9 cellular contexts compared by ENCODE assay signal in the genomic region with DNA sequence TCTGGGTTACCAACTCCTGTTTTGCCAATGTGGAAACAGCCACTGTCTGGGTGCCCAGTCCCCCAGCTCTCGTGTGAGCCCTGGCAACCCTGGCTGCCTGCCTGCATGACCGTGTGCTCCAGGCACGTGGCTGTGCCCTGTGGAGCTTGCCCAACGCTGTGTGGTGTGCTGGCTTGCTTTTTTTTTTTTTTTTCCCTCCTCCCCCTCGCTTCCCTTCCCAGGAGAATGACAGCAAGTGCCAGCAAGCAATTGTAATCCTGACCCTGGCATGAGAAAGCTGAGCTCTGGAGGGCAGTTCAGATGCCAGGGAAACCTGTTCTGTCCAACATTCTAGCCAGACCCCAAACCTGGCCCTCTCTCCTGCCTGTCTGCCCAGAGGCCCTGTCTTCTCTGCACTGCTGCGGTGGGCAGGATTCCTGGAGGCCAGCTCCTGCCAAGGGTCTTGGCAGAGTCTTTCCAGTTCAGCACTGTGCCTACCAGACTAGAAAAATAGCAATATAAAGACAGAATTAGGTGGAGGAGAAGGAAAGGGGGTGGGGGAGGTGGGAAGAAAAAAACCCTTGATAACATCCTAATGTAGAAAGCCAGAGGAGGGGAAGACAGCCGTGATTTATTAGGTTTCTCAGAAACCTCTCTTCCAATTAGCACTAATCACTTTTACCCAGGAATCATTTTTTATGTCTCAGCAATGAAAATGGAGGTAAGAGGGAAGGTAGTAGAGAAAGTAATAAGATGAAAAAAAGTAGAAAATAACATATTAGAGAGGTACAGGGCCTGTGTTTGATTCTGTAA. TPM values are rescaled to one million over a fixed set of nuclear protein-coding genes. Genes with fewer than 3 reads are reported as not detected.
DNase-seq lines count a peak whose midpoint lies in the region; ATAC-seq, FAIRE-seq and TF ChIP-seq lines count a peak whose summit lies in the region.
"Had no signal": no experiment of that assay in that cellular context is flagged by ENCODE, and none has a peak within 500 bp of the region (broad histone marks: within the 10 kb centered on the region; RNA-seq: fewer than 3 reads in every experiment).

No MANE protein-coding gene starts in this region.

- POLR2A ChIA-PET in K562 (lab: Yijun Ruan, JAX): interaction anchor here (0.6 kb wide), 1 partner anchor 71 kb away, joined by 3 read pairs; no protein-coding TSS in a partner anchor

- in situ Hi-C loops in K562 (cut with MboI): no loop called here
- in situ Hi-C loops in gastrocnemius medialis (cut with MboI; ENCODE audit: low sequenced_read_pairs in 4 of 4): no loop called here

- no peaks in the 10 kb centered on the region for H4K20me1 ChIP-seq in K562 (replicated peaks; ENCODE audit: control insufficient read depth, insufficient read depth, low read length)

- 0% methylated on average over 5 of the region's 7 CpGs for WGBS in K562 (ENCODE audit: insufficient coverage, low coverage, missing lambda C conversion rate)
- 15% methylated on average over 7 of the region's 7 CpGs for WGBS in right cardiac atrium

- no peak overlapping the region for H3K4me3 ChIP-seq in K562
- H3K4me3 ChIP-seq in right cardiac atrium (ENCODE audit: low read length): no peak overlapping the region
- peak overlapping the region in 3 of 4 donors; percentile 0 to 30 (median 9) for H3K4me3 ChIP-seq in gastrocnemius medialis

- H3K27ac ChIP-seq in K562 (ENCODE audit: extremely low read depth, low read depth, low read length) (no peak overlapping the region), right cardiac atrium (ENCODE audit: low read length) (peak overlapping the region; percentile 98), gastrocnemius medialis (peak overlapping the region; percentile 79 to 83 (median 82))

- TF ChIP-seq CTCF in K562 (IDR thresholded peaks at IDR 0.05 in 2 of 3, conservative IDR thresholded peaks at IDR 0.05 in 1 of 3; ENCODE audit: insufficient read depth in 2 of 3, low read depth in 1 of 3, low read length in 3 of 3) (no peak), gastrocnemius medialis (IDR thresholded peaks at IDR 0.05 in 4 of 5, conservative IDR thresholded peaks at IDR 0.05 in 1 of 5) (no peak)

- H3K9ac ChIP-seq in K562 (ENCODE audit: insufficient read depth in 1 of 2, low read depth in 2 of 2, low read length in 2 of 2): no peak overlapping the region

- ATAC-seq in K562 (no peak), right cardiac atrium (peak; percentile 85), gastrocnemius medialis (peak; percentile 76 to 91)

- no peaks in the 10 kb centered on the region for H3K9me1 ChIP-seq in K562 (ENCODE audit: control insufficient read depth, insufficient read depth, low read length)

- H2AFZ ChIP-seq in K562 (ENCODE audit: low read depth, low read length): no peak overlapping the region

- H3K27ac Mint-ChIP-seq in immature natural killer cell: no peak overlapping the region
- H3K27ac Mint-ChIP-seq: progenitor cell of endocrine pancreas had no signal

- H3K9me3 ChIP-seq in K562 (replicated peaks; ENCODE audit: control insufficient read depth, insufficient read depth, low read depth, low read length) (no peaks in the 10 kb centered on the region), right cardiac atrium (ENCODE audit: control insufficient read depth, low read length) (no peaks in the 10 kb centered on the region), gastrocnemius medialis (no peaks in the 10 kb centered on the region)

- no peak overlapping the region for H3K4me2 ChIP-seq in K562 (ENCODE audit: insufficient read depth, low read length)

- H3K4me1 Mint-ChIP-seq in immature natural killer cell: no peaks in the 10 kb centered on the region

- CTCF ChIA-PET in K562 (lab: Yijun Ruan, JAX; ENCODE audit: low intra/inter-chr PET ratio): no interaction called here

- H3K36me3 Mint-ChIP-seq in immature natural killer cell: no peaks in the 10 kb centered on the region

- no peak for FAIRE-seq in K562 (lab: Jason Lieb, UNC)

- DNase-seq in H4 (ENCODE audit: low spot score): peak; percentile 78
- no peak for DNase-seq in K562 (ENCODE audit: extremely low read depth in 1 of 4, low spot score in 3 of 4)
- DNase-seq in right cardiac atrium: peak; percentile 73 to 91 (median 88)
- DNase-seq in gastrocnemius medialis: peak; percentile 74 to 87
- no peak for DNase-seq in NCI-H524 (lab: John Stamatoyannopoulos, UW)
- no peak for DNase-seq in NCI-H187 treated with DMSO at 0.1 percent for 48 hours (lab: John Stamatoyannopoulos, UW)
- DNase-seq in immature natural killer cell: no peak
- no peak for DNase-seq in NCI-H748 treated with DMSO at 0.1 percent for 48 hours (lab: John Stamatoyannopoulos, UW)

- H3K36me3 ChIP-seq in K562 (ENCODE audit: control insufficient read depth, insufficient read depth, low read length) (no peaks in the 10 kb centered on the region), gastrocnemius medialis (no peaks in the 10 kb centered on the region)

- peaks cover 0 to 2% (median 0%) of the 10 kb centered on the region in 6 donors for H3K9me3 Mint-ChIP-seq in immature natural killer cell

- no peak for TF ChIP-seq RAD21 in K562 (CRISPR knock-in tag; conservative IDR thresholded peaks at IDR 0.05 in 1 of 2, IDR thresholded peaks at IDR 0.05 in 1 of 2)

- no TSS peak for BruUV-seq in K562 (replicated peaks; lab: Mats Ljungman, UMichigan)

- intact Hi-C loops in K562 (cut with micrococcal nuclease): no loop called here
- intact Hi-C loops in right cardiac atrium (cut with DNase I): no loop called here
- intact Hi-C loops in gastrocnemius medialis (cut with DNase I; ENCODE audit: low total_unique reads): loop anchor here (1.0 to 5.0 kb wide), 2 partner anchors 13 to 469 kb away; no protein-coding TSS in a partner anchor

- no peak overlapping the region for H3K4me3 Mint-ChIP-seq in immature natural killer cell

- 0 out of 5 replicates have a peak, but pooled peaks cover 0 to 3% of the 10 kb centered on the region in 2 experiments for H3K4me1 ChIP-seq in K562 (replicated peaks in 1 of 2; ENCODE audit: control insufficient read depth in 2 of 2, insufficient read depth in 2 of 2, low read length in 2 of 2)
- H3K4me1 ChIP-seq in right cardiac atrium (ENCODE audit: control insufficient read depth, insufficient read depth, low read length): peaks cover 11% of the 10 kb centered on the region
- H3K4me1 ChIP-seq in gastrocnemius medialis: peaks cover 36 to 48% of the 10 kb centered on the region in 2 donors

- peaks cover 12 to 17% (median 17%) of the 10 kb centered on the region in 3 donors for H3K27me3 Mint-ChIP-seq in immature natural killer cell (ENCODE audit: low read depth in 3 of 3)

- no peak for TF ChIP-seq EP300 in K562 (IDR thresholded peaks at IDR 0.05; ENCODE audit: low read length)

- TF ChIP-seq POLR2A in K562 (conservative IDR thresholded peaks at IDR 0.05): no peak
- no peak for TF ChIP-seq POLR2A in gastrocnemius medialis (IDR thresholded peaks at IDR 0.05)

- H3K27me3 ChIP-seq in K562 (ENCODE audit: control insufficient read depth in 2 of 2, insufficient read depth in 2 of 2, low read length in 2 of 2) (peaks cover 0 to 11% of the 10 kb centered on the region in 2 experiments; a peak in 2 of 5 replicates), right cardiac atrium (ENCODE audit: control insufficient read depth, insufficient read depth) (no peaks in the 10 kb centered on the region), gastrocnemius medialis (no peaks in the 10 kb centered on the region)

- H3K79me2 ChIP-seq in K562 (ENCODE audit: control insufficient read depth, insufficient read depth, low read length): no peaks in the 10 kb centered on the region

TF ChIP-seq in K562, 482 proteins besides CTCF, POLR2A, EP300 and RAD21 (continues in another document):
- TF ChIP-seq PURB (CRISPR knock-in tag; IDR thresholded peaks at IDR 0.05; ENCODE audit: low read depth) (no peak), MECOM (CRISPR knock-in tag; IDR thresholded peaks at IDR 0.05) (no peak)
- TF ChIP-seq, protein P1, sequence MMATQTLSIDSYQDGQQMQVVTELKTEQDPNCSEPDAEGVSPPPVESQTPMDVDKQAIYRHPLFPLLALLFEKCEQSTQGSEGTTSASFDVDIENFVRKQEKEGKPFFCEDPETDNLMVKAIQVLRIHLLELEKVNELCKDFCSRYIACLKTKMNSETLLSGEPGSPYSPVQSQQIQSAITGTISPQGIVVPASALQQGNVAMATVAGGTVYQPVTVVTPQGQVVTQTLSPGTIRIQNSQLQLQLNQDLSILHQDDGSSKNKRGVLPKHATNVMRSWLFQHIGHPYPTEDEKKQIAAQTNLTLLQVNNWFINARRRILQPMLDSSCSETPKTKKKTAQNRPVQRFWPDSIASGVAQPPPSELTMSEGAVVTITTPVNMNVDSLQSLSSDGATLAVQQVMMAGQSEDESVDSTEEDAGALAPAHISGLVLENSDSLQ (IDR thresholded peaks at IDR 0.05): peak; percentile 54; the same call in 1 of the 2 replicates

RNA-seq across cellular contexts. Expression of a gene that starts 9.0 kb away (rescaled TPM):
- 0.53 and 0.68 TPM in 2 replicates for total RNA-seq in H4 (2014; rRNA removed; shearing (Covaris generic))
- 0.07 TPM in 1 of 2 replicates, not detected in the other for total RNA-seq in K562 (2011; cell fraction: chromatin; rRNA removed; ENCODE audit: low replicate concordance)
- not detected in 2 replicates for total RNA-seq in K562 (2011; cell fraction: nucleolus; rRNA removed)
- not detected in 2 replicates for total RNA-seq in K562 (2011; cell fraction: nucleoplasm; rRNA removed)
- 0.09 and 0.20 TPM in 2 replicates for total RNA-seq in K562 (2014; rRNA removed)
- 0.15 and 0.32 TPM in 2 replicates for total RNA-seq in K562 (2014; rRNA removed; fragmentation: Illumina TruSeq; extraction: Trizol)
- 0.11 and 0.14 TPM in 2 replicates for total RNA-seq in K562 (2015; rRNA removed; fragmentation: Illumina TruSeq; extraction: Trizol)
- 0.24 and 0.65 TPM in 2 replicates for total RNA-seq in K562 (2021)
- polyA plus RNA-seq in K562 (2011; rRNA removed): 0.04 and 0.09 TPM in 2 replicates
- polyA plus RNA-seq in K562 (2011; cell fraction: cytosol; rRNA removed): 0.03 and 0.07 TPM in 2 replicates
- 0.08 and 0.16 TPM in 2 replicates for polyA plus RNA-seq in K562 (2011; cell fraction: nucleus; rRNA removed)
- polyA plus RNA-seq in K562 (2012): 0.13 and 0.14 TPM in 2 replicates
- 0.08 and 0.09 TPM in 2 replicates for polyA plus RNA-seq in K562 (2014; fragmentation: Illumina TruSeq; extraction: Trizol)
- under 1 TPM; 0.03 to 0.11 TPM for polyA plus RNA-seq in K562 (2014; fragmentation: Nextera tagmentation; extraction: Ambion mirVana)
- polyA plus RNA-seq in K562 (2014; rRNA removed): 0.05 and 1.4 TPM in 2 replicates
- 0.06 and 0.14 TPM in 2 replicates for polyA minus RNA-seq in K562 (2011; rRNA and poly(A)+ RNA removed)
- polyA minus RNA-seq in K562 (2011; cell fraction: cytosol; rRNA and poly(A)+ RNA removed): 0.73 TPM in 1 of 2 replicates, not detected in the other
- 0.13 TPM in 1 of 2 replicates, not detected in the other for polyA minus RNA-seq in K562 (2011; cell fraction: nucleus; rRNA and poly(A)+ RNA removed)
- total RNA-seq in right cardiac atrium: 10 to 100 TPM; 35.6 to 56.6 (median 49.7) TPM
- polyA plus RNA-seq in right cardiac atrium: 17.0 TPM
- total RNA-seq in gastrocnemius medialis: 10 to 100 TPM in 2 of 4 donors, 1 to 10 TPM in 2; 7.7 to 14.8 (median 10.4) TPM
- polyA plus RNA-seq in immature natural killer cell: not detected

Comparison
In these comparisons a context has a peak if more than half of its experiments do, and no peak if none do; other contexts are left out.
1. DNase-seq: peak in H4 (single experiment), right cardiac atrium (3 of 3) and gastrocnemius medialis (2 of 2); none in K562 (0 of 4), NCI-H524 (0 of 2), NCI-H187 treated with DMSO at 0.1 percent for 48 hours (single experiment), immature natural killer cell (0 of 3) and NCI-H748 treated with DMSO at 0.1 percent for 48 hours (single experiment).
2. H3K4me3 ChIP-seq: peak in gastrocnemius medialis (3 of 4); none in K562 (single experiment) and right cardiac atrium (single experiment).